8 cellular contexts compared by ENCODE assay signal in the genomic region with DNA sequence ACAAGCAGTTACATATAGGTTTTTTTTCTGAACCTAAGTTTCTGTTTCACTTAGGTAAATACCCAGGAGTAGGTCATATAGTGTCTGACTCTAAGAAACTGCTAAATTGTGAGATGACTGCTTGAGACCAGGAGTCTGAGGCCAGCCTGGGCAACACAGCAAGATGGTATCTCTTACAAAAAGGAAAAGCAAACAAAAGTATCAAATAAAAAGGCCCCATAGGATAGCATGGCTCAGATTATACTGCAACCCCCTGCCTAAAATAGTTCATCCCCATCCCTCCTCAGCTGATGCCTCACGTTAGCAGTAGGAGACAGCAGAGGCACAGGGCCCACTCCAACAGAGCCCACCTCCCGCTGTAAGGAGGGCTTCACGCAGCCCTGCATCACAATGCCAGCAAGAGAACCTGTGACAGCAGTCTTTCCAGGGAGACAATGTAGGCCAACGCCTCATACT.
DNase-seq lines count a peak whose midpoint lies in the region; ATAC-seq and TF ChIP-seq lines count a peak whose summit lies in the region.

No MANE protein-coding gene starts in this region.

- POLR2A ChIA-PET in Panc1 (lab: Charles Lee) = no interaction called here

- H3K4me1 ChIP-seq in Panc1 (ENCODE audit: control insufficient read depth, insufficient read depth, low read length) (peaks cover 19% of the 10 kb centered on the region), mucosa of descending colon (ENCODE audit: low read depth) (no peaks in the 10 kb centered on the region), lower lobe of right lung (peaks cover 12% of the 10 kb centered on the region)

- H3K27me3 ChIP-seq in Panc1 (ENCODE audit: control insufficient read depth, insufficient read depth, low read length) = no peaks in the 10 kb centered on the region
- H3K27me3 ChIP-seq in lower lobe of right lung (ENCODE audit: low read depth) = no peaks in the 10 kb centered on the region

- H3K36me3 Mint-ChIP-seq in stimulated activated memory B cell treated with anti-CD40 and anti-IgM and Interleukin-4, amounts not matched to agents 10 μg/mL and 1 μg/mL and 100 μg/mL, for 72 hours = peaks cover 5% of the 10 kb centered on the region

- TF ChIP-seq CTCF in Panc1 (IDR thresholded peaks at IDR 0.05) (no peak), mucosa of descending colon (IDR thresholded peaks at IDR 0.05) (no peak), lower lobe of right lung (IDR thresholded peaks at IDR 0.05) (no peak)

- DNase-seq in activated effector memory CD4-positive, alpha-beta T cell treated with anti-CD3 and anti-CD28 coated beads, Interleukin-2, amount 50 U/mL, for 16 hours = peak; percentile 66
- DNase-seq in activated effector memory CD4-positive, alpha-beta T cell treated with Interleukin-2 at 50 U/mL for 16 hours = no peak
- DNase-seq in Panc1 (ENCODE audit: low read depth, low spot score) (no peak), NCI-H748 (lab: John Stamatoyannopoulos, UW; ENCODE audit: unreplicated experiment) (no peak), mucosa of descending colon (no peak), lower lobe of right lung (no peak)

- H3K36me3 ChIP-seq in Panc1 (ENCODE audit: control insufficient read depth, insufficient read depth, low read length) = no peaks in the 10 kb centered on the region
- no peaks in the 10 kb centered on the region for H3K36me3 ChIP-seq in mucosa of descending colon (ENCODE audit: low read depth)
- H3K36me3 ChIP-seq in lower lobe of right lung = no peaks in the 10 kb centered on the region

- no peaks in the 10 kb centered on the region for H3K27me3 Mint-ChIP-seq in stimulated activated memory B cell treated with anti-CD40 and anti-IgM and Interleukin-4, amounts not matched to agents 10 μg/mL and 1 μg/mL and 100 μg/mL, for 72 hours

- BruUV-seq in Panc1 (replicated peaks; lab: Mats Ljungman, UMichigan) = TSS peak; percentile 30

- in situ Hi-C loops in Panc1 (cut with HindIII; ENCODE audit: low pct_unique_long_range_greater_than_20kb, low sequenced_read_pairs) = no loop called here

- peak overlapping the region; percentile 31 for H3K27ac Mint-ChIP-seq in stimulated activated memory B cell treated with anti-CD40 and anti-IgM and Interleukin-4, amounts not matched to agents 10 μg/mL and 1 μg/mL and 100 μg/mL, for 72 hours

- peaks cover 44% of the 10 kb centered on the region for H3K4me1 Mint-ChIP-seq in stimulated activated memory B cell treated with anti-CD40 and anti-IgM and Interleukin-4, amounts not matched to agents 10 μg/mL and 1 μg/mL and 100 μg/mL, for 72 hours

- H3K9me3 ChIP-seq in Panc1 (ENCODE audit: control insufficient read depth, insufficient read depth, low read depth, low read length) = no peaks in the 10 kb centered on the region
- H3K9me3 ChIP-seq in mucosa of descending colon = no peaks in the 10 kb centered on the region
- H3K9me3 ChIP-seq in lower lobe of right lung = no peaks in the 10 kb centered on the region

- peaks cover 3% of the 10 kb centered on the region for H3K9me3 Mint-ChIP-seq in stimulated activated memory B cell treated with anti-CD40 and anti-IgM and Interleukin-4, amounts not matched to agents 10 μg/mL and 1 μg/mL and 100 μg/mL, for 72 hours

- no peak overlapping the region for H3K4me3 Mint-ChIP-seq in stimulated activated memory B cell treated with anti-CD40 and anti-IgM and Interleukin-4, amounts not matched to agents 10 μg/mL and 1 μg/mL and 100 μg/mL, for 72 hours

- H3K4me3 ChIP-seq in Panc1 (ENCODE audit: low read depth in 2 of 2, low read length in 2 of 2) (no peak overlapping the region), mucosa of descending colon (no peak overlapping the region), lower lobe of right lung (no peak overlapping the region)

- intact Hi-C loops in Panc1 (cut with micrococcal nuclease; ENCODE audit: unreplicated experiment) = no loop called here
- intact Hi-C loops in mucosa of descending colon (cut with DNase I, micrococcal nuclease) = no loop called here
- intact Hi-C loops in lower lobe of right lung (cut with DNase I) = no loop called here

- peak overlapping the region; percentile 5; the same call in 1 of the 2 replicates for H3K27ac ChIP-seq in Panc1 (ENCODE audit: low read length)
- H3K27ac ChIP-seq in lower lobe of right lung = no peak overlapping the region

- peak; percentile 93 for ATAC-seq in HG02759 (IDR thresholded peaks at IDR 0.05; ENCODE audit: unreplicated experiment)
- ATAC-seq in Panc1 = peak; percentile 66
- ATAC-seq in stimulated activated memory B cell treated with anti-CD40 and anti-IgM and Interleukin-4, amounts not matched to agents 10 μg/mL and 1 μg/mL and 100 μg/mL, for 72 hours = peak; percentile 79
- no peak for ATAC-seq in mucosa of descending colon
- no peak for ATAC-seq in lower lobe of right lung

- CTCF ChIA-PET in Panc1 (lab: Charles Lee) = no interaction called here

Comparison
In these comparisons a context has a peak if more than half of its experiments do, and no peak if none do; other contexts are left out.
1. ATAC-seq: peak in HG02759 (single experiment), Panc1 (single experiment) and stimulated activated memory B cell treated with anti-CD40 and anti-IgM and Interleukin-4, amounts not matched to agents 10 μg/mL and 1 μg/mL and 100 μg/mL, for 72 hours (single experiment); none in mucosa of descending colon (single experiment) and lower lobe of right lung (0 of 2).